8 cellular contexts compared by ENCODE assay signal in the genomic region with DNA sequence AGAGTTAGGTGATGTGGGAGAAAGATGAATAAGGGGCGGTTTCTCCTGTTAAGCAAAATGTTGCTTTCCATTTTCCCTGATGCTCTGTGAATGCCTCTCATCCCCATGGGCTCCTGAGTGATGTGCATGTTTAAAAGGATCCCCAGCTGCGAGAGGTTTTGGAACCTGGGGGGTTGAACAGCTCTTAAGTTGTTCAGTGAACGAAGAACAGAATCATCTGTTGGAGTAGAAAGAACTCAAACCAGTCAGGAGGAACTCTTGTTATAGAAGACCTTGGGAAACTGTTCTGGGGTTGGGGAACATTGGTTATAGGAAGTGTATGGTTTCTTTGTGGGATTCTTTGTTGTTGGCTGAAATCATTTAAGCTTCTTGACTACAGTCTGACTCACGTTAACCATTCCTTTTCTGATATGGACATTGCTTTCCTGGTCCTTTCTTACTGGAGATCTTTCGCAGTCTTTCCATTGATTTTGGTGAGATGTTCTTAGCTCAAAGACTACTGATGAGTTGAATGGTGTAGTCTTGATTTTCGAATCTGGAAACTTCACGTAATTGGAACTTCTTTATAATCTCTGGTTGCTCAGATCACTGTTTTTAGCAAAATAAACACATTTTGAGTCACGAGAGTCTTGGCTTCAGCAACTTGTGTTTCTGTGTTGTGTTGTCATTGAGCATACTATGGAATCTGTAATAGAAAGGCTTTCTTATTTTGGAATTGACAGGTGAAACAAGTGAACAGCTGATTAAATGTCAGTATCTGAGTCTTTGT. TPM values are rescaled to one million over a fixed set of nuclear protein-coding genes. Genes with fewer than 3 reads are reported as not detected.
DNase-seq lines count a peak whose midpoint lies in the region; ATAC-seq lines count a peak whose summit lies in the region.

No MANE protein-coding gene starts in this region.

- peak; percentile 72 for DNase-seq in NCI-H69 (lab: John Stamatoyannopoulos, UW)
- peak in 2 of 61 donors; percentile 54 to 60 for DNase-seq in caudate nucleus (lab: John Stamatoyannopoulos, UW)
- no peak for DNase-seq in AG20443 (ENCODE audit: low spot score)
- DNase-seq in NCI-H446 (lab: John Stamatoyannopoulos, UW): no peak

- peak overlapping the region; percentile 99 for H3K27ac ChIP-seq in caudate nucleus (ENCODE audit: low read depth, low read length)
- H3K27ac ChIP-seq in muscle layer of duodenum (ENCODE audit: low read length): peak overlapping the region; percentile 100

- H3K4me1 ChIP-seq in muscle layer of duodenum (ENCODE audit: control insufficient read depth in 1 of 2, insufficient read depth in 2 of 2, low read length in 2 of 2): peaks cover 15 to 28% of the 10 kb centered on the region in 2 donors

- peaks cover 0 to 4% of the 10 kb centered on the region in 2 donors for H3K36me3 ChIP-seq in muscle layer of duodenum (ENCODE audit: control insufficient read depth in 1 of 2, insufficient read depth in 2 of 2, low read length in 2 of 2)

- no peaks in the 10 kb centered on the region for H3K9me3 ChIP-seq in muscle layer of duodenum (ENCODE audit: control insufficient read depth in 1 of 2, low read length in 2 of 2)

- H3K4me3 ChIP-seq in GM08714 (ENCODE audit: low read length) (peak overlapping the region; percentile 77), muscle layer of duodenum (ENCODE audit: low read depth in 1 of 2, low read length in 2 of 2) (peak overlapping the region; percentile 56 to 86)

- H3K27me3 ChIP-seq in muscle layer of duodenum (ENCODE audit: low read depth, low read length): no peaks in the 10 kb centered on the region

- ATAC-seq in GM19452 (IDR thresholded peaks at IDR 0.05; ENCODE audit: unreplicated experiment) (no peak), esophagus mucosa (no peak)

RNA-seq across cellular contexts. Expression of a gene that starts 1.3 kb away (rescaled TPM):
- 17.3 TPM for total RNA-seq in esophagus mucosa

RNA-seq across cellular contexts. Expression of a gene that starts 21.0 kb away (rescaled TPM):
- 29.1 TPM for total RNA-seq in esophagus mucosa

RNA-seq across cellular contexts. Expression of a gene that starts 58.2 kb away (rescaled TPM):
- 26.0 TPM for total RNA-seq in esophagus mucosa
